Comparison of ENCODE assay signal across 9 cellular contexts in the genomic region with DNA sequence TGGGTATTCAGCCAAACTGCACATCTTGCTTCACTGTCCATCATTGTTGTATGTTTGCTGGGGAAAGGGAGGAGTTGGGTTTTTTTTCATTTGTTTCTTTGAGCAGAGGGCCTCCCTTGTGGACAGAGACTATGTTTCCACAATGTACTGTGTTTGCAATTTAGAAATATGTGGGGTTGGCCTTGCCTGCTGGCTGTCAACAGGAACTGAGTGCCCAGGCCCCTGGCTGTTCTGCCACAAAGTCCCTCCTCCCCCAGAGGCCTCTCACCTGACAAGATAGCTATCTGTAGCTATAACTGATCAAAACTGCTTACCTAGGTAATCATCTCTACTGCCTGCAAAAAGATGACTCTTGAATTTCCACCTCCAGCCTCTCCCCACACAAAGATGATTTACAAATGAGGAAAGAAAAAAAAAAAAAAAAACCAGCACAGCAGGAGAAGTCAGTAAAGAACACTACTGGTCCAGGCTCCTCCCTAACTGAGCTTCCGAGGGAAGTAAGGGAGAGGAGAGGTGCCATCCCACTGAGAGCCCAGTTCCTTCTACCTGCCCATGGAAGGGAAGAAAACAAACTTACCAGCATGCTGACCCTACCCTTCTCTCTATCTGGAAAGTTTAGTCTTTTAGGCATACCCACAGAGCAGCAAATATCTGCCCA.
DNase-seq lines count a peak whose midpoint lies in the region; ATAC-seq and TF ChIP-seq lines count a peak whose summit lies in the region.
"Had no signal": no experiment of that assay in that cellular context is flagged by ENCODE, and none has a peak within 500 bp of the region (broad histone marks: within the 10 kb centered on the region; RNA-seq: fewer than 3 reads in every experiment).

No MANE protein-coding gene starts in this region.

- no peak for TF ChIP-seq CTCF in neural progenitor cell (IDR thresholded peaks at IDR 0.05)

- H3K4me3 ChIP-seq in neural progenitor cell: no peak overlapping the region

- H3K27me3 ChIP-seq in neural progenitor cell: no peaks in the 10 kb centered on the region

- peaks cover 9% of the 10 kb centered on the region for H3K9me3 Mint-ChIP-seq in activated CD4-positive, alpha-beta T cell treated with anti-CD3 and anti-CD28 coated beads, Interleukin-2, amount 10 ng/mL, durations not matched to agents 7 days and 5 days
- H3K9me3 Mint-ChIP-seq in stimulated activated naive B cell treated with anti-CD40 and anti-IgM and Interleukin-4, amounts not matched to agents 10 μg/mL and 1 μg/mL and 100 μg/mL, for 72 hours: no peaks in the 10 kb centered on the region
- H3K9me3 Mint-ChIP-seq in neural progenitor cell: no peaks in the 10 kb centered on the region
- H3K9me3 Mint-ChIP-seq: dendritic cell treated with granulocyte-macrophage colony-stimulating factor and Interleukin-4, amounts not matched to agents 40 ng/mL and 50 ng/mL, for 4 days had no signal

- H3K4me2 ChIP-seq in neural progenitor cell: no peak overlapping the region

- no peak overlapping the region for H2AFZ ChIP-seq in neural progenitor cell (replicated peaks)

- CTCF ChIA-PET in activated CD4-positive, alpha-beta T cell treated with anti-CD3 and anti-CD28 coated beads, Interleukin-2, amount 10 ng/mL, durations not matched to agents 7 days and 5 days (lab: Charles Lee): interaction anchor here (0.8 kb wide), 1 partner anchor 11 kb away, joined by 3 read pairs; no protein-coding TSS in a partner anchor

- no peak overlapping the region for H3K4me3 Mint-ChIP-seq in activated CD4-positive, alpha-beta T cell treated with anti-CD3 and anti-CD28 coated beads, Interleukin-2, amount 10 ng/mL, durations not matched to agents 7 days and 5 days
- H3K4me3 Mint-ChIP-seq in stimulated activated naive B cell treated with anti-CD40 and anti-IgM and Interleukin-4, amounts not matched to agents 10 μg/mL and 1 μg/mL and 100 μg/mL, for 72 hours: no peak overlapping the region
- H3K4me3 Mint-ChIP-seq in neural progenitor cell: no peak overlapping the region
- H3K4me3 Mint-ChIP-seq: dendritic cell treated with granulocyte-macrophage colony-stimulating factor and Interleukin-4, amounts not matched to agents 40 ng/mL and 50 ng/mL, for 4 days had no signal

- H3K4me1 Mint-ChIP-seq in activated CD4-positive, alpha-beta T cell treated with anti-CD3 and anti-CD28 coated beads, Interleukin-2, amount 10 ng/mL, durations not matched to agents 7 days and 5 days: peaks cover 35% of the 10 kb centered on the region
- peaks cover 29 to 39% of the 10 kb centered on the region in 2 donors for H3K4me1 Mint-ChIP-seq in stimulated activated naive B cell treated with anti-CD40 and anti-IgM and Interleukin-4, amounts not matched to agents 10 μg/mL and 1 μg/mL and 100 μg/mL, for 72 hours
- H3K4me1 Mint-ChIP-seq in neural progenitor cell: peaks cover 5% of the 10 kb centered on the region

- peak overlapping the region; percentile 33 for H3K27ac Mint-ChIP-seq in activated CD4-positive, alpha-beta T cell treated with anti-CD3 and anti-CD28 coated beads, Interleukin-2, amount 10 ng/mL, durations not matched to agents 7 days and 5 days
- peak overlapping the region; percentile 9 for H3K27ac Mint-ChIP-seq in stimulated activated naive B cell treated with anti-CD40 and anti-IgM and Interleukin-4, amounts not matched to agents 10 μg/mL and 1 μg/mL and 100 μg/mL, for 72 hours
- H3K27ac Mint-ChIP-seq in neural progenitor cell: no peak overlapping the region
- H3K27ac Mint-ChIP-seq: dendritic cell treated with granulocyte-macrophage colony-stimulating factor and Interleukin-4, amounts not matched to agents 40 ng/mL and 50 ng/mL, for 4 days had no signal

- peaks cover 10% of the 10 kb centered on the region for H3K36me3 Mint-ChIP-seq in activated CD4-positive, alpha-beta T cell treated with anti-CD3 and anti-CD28 coated beads, Interleukin-2, amount 10 ng/mL, durations not matched to agents 7 days and 5 days (ENCODE audit: low read depth)
- peaks cover 3 to 16% of the 10 kb centered on the region in 2 donors for H3K36me3 Mint-ChIP-seq in stimulated activated naive B cell treated with anti-CD40 and anti-IgM and Interleukin-4, amounts not matched to agents 10 μg/mL and 1 μg/mL and 100 μg/mL, for 72 hours
- H3K36me3 Mint-ChIP-seq in neural progenitor cell: no peaks in the 10 kb centered on the region

- H3K4me1 ChIP-seq in neural progenitor cell: peaks cover 9% of the 10 kb centered on the region

- no peaks in the 10 kb centered on the region for H3K9me3 ChIP-seq in neural progenitor cell (ENCODE audit: low read depth)

- H3K27ac ChIP-seq in angular gyrus (ENCODE audit: low read depth, low read length) (peak overlapping the region; percentile 70), neural progenitor cell (no peak overlapping the region)

- POLR2A ChIA-PET in activated CD4-positive, alpha-beta T cell treated with anti-CD3 and anti-CD28 coated beads, Interleukin-2, amount 10 ng/mL, durations not matched to agents 7 days and 5 days (lab: Charles Lee): interaction anchor here (0.6 kb wide), 1 partner anchor 1908 kb away, joined by 3 read pairs; no protein-coding TSS in a partner anchor

- H3K36me3 ChIP-seq in neural progenitor cell: no peaks in the 10 kb centered on the region

- no peak for DNase-seq in activated CD4-positive, alpha-beta T cell treated with anti-CD3 and anti-CD28 coated beads, Interleukin-2, amount 10 ng/mL, durations not matched to agents 7 days and 5 days
- no peak for DNase-seq in activated CD4-positive, alpha-beta T cell treated with anti-CD3 and anti-CD28 coated beads for 1 hour
- no peak for DNase-seq in stimulated activated naive B cell treated with anti-CD40 and anti-IgM and Interleukin-4, amounts not matched to agents 10 μg/mL and 1 μg/mL and 100 μg/mL, for 72 hours
- DNase-seq in cerebellar nuclear complex (lab: John Stamatoyannopoulos, UW) (no peak), neural progenitor cell (ENCODE audit: low spot score) (no peak)

- peaks cover 3% of the 10 kb centered on the region for H3F3A ChIP-seq in neural progenitor cell (ENCODE audit: low read depth)

- ATAC-seq in HG03097 (IDR thresholded peaks at IDR 0.05; ENCODE audit: low FRiP score, unreplicated experiment) (peak; percentile 47), GM18873 (IDR thresholded peaks at IDR 0.05; ENCODE audit: low FRiP score, unreplicated experiment) (no peak)
- peak; percentile 32 to 56 for ATAC-seq in stimulated activated naive B cell treated with anti-CD40 and anti-IgM and Interleukin-4, amounts not matched to agents 10 μg/mL and 1 μg/mL and 100 μg/mL, for 72 hours (replicated peaks)

- no peaks in the 10 kb centered on the region for H3K79me2 ChIP-seq in neural progenitor cell (ENCODE audit: low read depth)

- H4K20me1 ChIP-seq in neural progenitor cell (ENCODE audit: low read depth): no peaks in the 10 kb centered on the region

- no peak overlapping the region for H3K9ac ChIP-seq in neural progenitor cell

- H3K27me3 Mint-ChIP-seq in activated CD4-positive, alpha-beta T cell treated with anti-CD3 and anti-CD28 coated beads, Interleukin-2, amount 10 ng/mL, durations not matched to agents 7 days and 5 days: no peaks in the 10 kb centered on the region
- H3K27me3 Mint-ChIP-seq in stimulated activated naive B cell treated with anti-CD40 and anti-IgM and Interleukin-4, amounts not matched to agents 10 μg/mL and 1 μg/mL and 100 μg/mL, for 72 hours: no peaks in the 10 kb centered on the region
- no peaks in the 10 kb centered on the region for H3K27me3 Mint-ChIP-seq in neural progenitor cell (ENCODE audit: insufficient read depth, low read depth)
- H3K27me3 Mint-ChIP-seq: dendritic cell treated with granulocyte-macrophage colony-stimulating factor and Interleukin-4, amounts not matched to agents 40 ng/mL and 50 ng/mL, for 4 days had no signal
